8 cellular contexts compared by ENCODE assay signal in genomic region chr14:92122351-92122677, GRCh38. TPM values are rescaled to one million over a fixed set of nuclear protein-coding genes. Genes with fewer than 3 reads are reported as not detected.
DNase-seq lines count a peak whose midpoint lies in the region; ATAC-seq and TF ChIP-seq lines count a peak whose summit lies in the region.

No MANE protein-coding gene starts in this region.

- H4K20me1 ChIP-seq in OCI-LY7 (ENCODE audit: insufficient read depth, low read length), result no peaks in the 10 kb centered on the region

- H3K4me1 ChIP-seq in HAP-1 (peaks cover 15% of the 10 kb centered on the region), OCI-LY7 (ENCODE audit: insufficient read depth, low read length, poor library complexity, severe bottlenecking) (peaks cover 16% of the 10 kb centered on the region), colonic mucosa (no peaks in the 10 kb centered on the region), liver (ENCODE audit: control insufficient read depth in 4 of 4, insufficient read depth in 4 of 4, low read length in 3 of 4) (peaks cover 5 to 12% (median 6%) of the 10 kb centered on the region in 4 donors), suprapubic skin (peaks cover 41% of the 10 kb centered on the region)

- H3K79me2 ChIP-seq in OCI-LY7 (ENCODE audit: insufficient read depth, low read depth, low read length), result peaks cover 61% of the 10 kb centered on the region

- peak overlapping the region; percentile 71; the same call in 1 of the 2 replicates for H2AFZ ChIP-seq in OCI-LY7 (ENCODE audit: low read length)

- POLR2A ChIA-PET in OCI-LY7 (lab: Charles Lee), result interaction anchor here (0.7 to 5.4 kb wide), 9 partner anchors 9 to 1187 kb away, joined by 3 to 33 read pairs (median 5); partner anchors contain the start of gene ATXN3

- H3K27me3 ChIP-seq in HAP-1 (ENCODE audit: low read depth) (no peaks in the 10 kb centered on the region), colonic mucosa (no peaks in the 10 kb centered on the region), liver (ENCODE audit: control insufficient read depth in 4 of 4, insufficient read depth in 4 of 4, low read length in 3 of 4) (no peaks in the 10 kb centered on the region), suprapubic skin (no peaks in the 10 kb centered on the region)

- under 1% methylated on average over 22 of the region's 22 CpGs for WGBS in liver
- WGBS in suprapubic skin, result under 1% methylated on average over 22 of the region's 22 CpGs

- peaks cover 31% of the 10 kb centered on the region for H3K36me3 ChIP-seq in HAP-1 (replicated peaks)
- H3K36me3 ChIP-seq in OCI-LY7 (ENCODE audit: insufficient read depth, low read length), result peaks cover 68% of the 10 kb centered on the region
- H3K36me3 ChIP-seq in colonic mucosa, result no peaks in the 10 kb centered on the region
- peaks cover 1 to 4% (median 2%) of the 10 kb centered on the region in 4 donors for H3K36me3 ChIP-seq in liver (ENCODE audit: control insufficient read depth in 4 of 4, insufficient read depth in 3 of 4, low read depth in 1 of 4, low read length in 3 of 4)
- H3K36me3 ChIP-seq in suprapubic skin, result peaks cover 14% of the 10 kb centered on the region

- H3K9me2 ChIP-seq in OCI-LY7 (ENCODE audit: insufficient read depth, low read length), result no peaks in the 10 kb centered on the region

- TF ChIP-seq CTCF in OCI-LY7 (conservative IDR thresholded peaks at IDR 0.05; ENCODE audit: low read length) (no peak), colonic mucosa (IDR thresholded peaks at IDR 0.05) (no peak), liver (IDR thresholded peaks at IDR 0.05; ENCODE audit: low read depth, low read length, missing input control) (no peak), suprapubic skin (IDR thresholded peaks at IDR 0.05) (no peak)

- H3K9me3 ChIP-seq in HAP-1, result no peaks in the 10 kb centered on the region
- no peaks in the 10 kb centered on the region for H3K9me3 ChIP-seq in OCI-LY7 (ENCODE audit: low read length)
- no peaks in the 10 kb centered on the region for H3K9me3 ChIP-seq in colonic mucosa
- H3K9me3 ChIP-seq in liver (ENCODE audit: control insufficient read depth in 4 of 4, low read length in 3 of 4), result no peaks in the 10 kb centered on the region
- no peaks in the 10 kb centered on the region for H3K9me3 ChIP-seq in suprapubic skin

- no peak for TF ChIP-seq RAD21 in liver (IDR thresholded peaks at IDR 0.05)

- CTCF ChIA-PET in OCI-LY7 (lab: Charles Lee; ENCODE audit: unreplicated experiment), result interaction anchor here (0.8 to 1.8 kb wide), 2 partner anchors 16 to 32 kb away, joined by 3 to 7 read pairs; partner anchors contain the start of gene ATXN3

- peak overlapping the region; percentile 92 for H3K4me2 ChIP-seq in OCI-LY7 (ENCODE audit: low read length)

- no peak for TF ChIP-seq EP300 in suprapubic skin (IDR thresholded peaks at IDR 0.05)

- DNase-seq in NCI-H1417 (lab: John Stamatoyannopoulos, UW) (peak; percentile 38 to 86 (median 83)), NCI-H1417 treated with DMSO at 0.1 percent for 48 hours (lab: John Stamatoyannopoulos, UW) (no peak), HAP-1 (ENCODE audit: low spot score in 2 of 2) (peak; percentile 24 to 39), OCI-LY7 (ENCODE audit: low spot score) (peak; percentile 39), colonic mucosa (peak; percentile 32), suprapubic skin (ENCODE audit: low spot score in 2 of 2) (no peak)

- intact Hi-C loops in OCI-LY7 (cut with micrococcal nuclease; ENCODE audit: unreplicated experiment) (no loop called here), colonic mucosa (cut with DNase I) (loop anchor here (10.0 kb wide), 1 partner anchor 562 kb away; no protein-coding TSS in a partner anchor)

- peak overlapping the region; percentile 96 for H3K4me3 ChIP-seq in HAP-1
- H3K4me3 ChIP-seq in OCI-LY7 (ENCODE audit: low read depth, low read length, poor library complexity, severe bottlenecking), result peak overlapping the region; percentile 89
- H3K4me3 ChIP-seq in colonic mucosa, result peak overlapping the region; percentile 94
- peak overlapping the region; percentile 78 to 99 (median 95) for H3K4me3 ChIP-seq in liver (ENCODE audit: low read depth in 1 of 3, low read length in 3 of 3)
- peak overlapping the region; percentile 99 for H3K4me3 ChIP-seq in suprapubic skin

- no peak for TF ChIP-seq POLR2A in suprapubic skin (IDR thresholded peaks at IDR 0.05)

- in situ Hi-C loops in HAP-1 (cut with MboI; ENCODE audit: low sequenced_read_pairs), result no loop called here

- BruUV-seq in OCI-LY7 (replicated peaks; lab: Mats Ljungman, UMichigan), result no TSS peak

- H3K27ac ChIP-seq in OCI-LY7 (ENCODE audit: low read depth, low read length, poor library complexity, severe bottlenecking), result peak overlapping the region; percentile 61
- H3K27ac ChIP-seq in colonic mucosa, result peak overlapping the region; percentile 81
- peak overlapping the region; percentile 90 to 93 for H3K27ac ChIP-seq in liver (ENCODE audit: low read depth in 1 of 2, low read length in 2 of 2)
- H3K27ac ChIP-seq in suprapubic skin, result peak overlapping the region; percentile 97

- peak overlapping the region; percentile 95 to 96 for H3K9ac ChIP-seq in colonic mucosa (ENCODE audit: low read depth in 2 of 2, low read length in 2 of 2)
- peak overlapping the region; percentile 77 to 85 for H3K9ac ChIP-seq in liver (ENCODE audit: low read depth in 1 of 2, low read length in 2 of 2)

- ATAC-seq in GM18520 (IDR thresholded peaks at IDR 0.05; ENCODE audit: unreplicated experiment), result no peak

TF ChIP-seq in liver, 16 proteins besides CTCF, POLR2A, EP300 and RAD21:
- TF ChIP-seq JUND (IDR thresholded peaks at IDR 0.05) (no peak), TAF1 (conservative IDR thresholded peaks at IDR 0.05) (no peak), ZBTB33 (IDR thresholded peaks at IDR 0.05) (no peak), EGR1 (IDR thresholded peaks at IDR 0.05; ENCODE audit: low read depth in 2 of 2) (no peak), HNF4G (IDR thresholded peaks at IDR 0.05) (no peak), HNF4A (conservative IDR thresholded peaks at IDR 0.05) (no peak), FOXA1 (IDR thresholded peaks at IDR 0.05) (no peak), NR2F2 (IDR thresholded peaks at IDR 0.05) (no peak), FOXA2 (IDR thresholded peaks at IDR 0.05) (no peak)

RNA-seq across cellular contexts. Expression of gene CPSF2, which starts 0.5 kb away (rescaled TPM):
- total RNA-seq in OCI-LY7 (2014; rRNA removed; shearing (Covaris generic)), result 40.0 and 46.8 TPM in 2 replicates
- 85.1 and 91.9 TPM in 2 replicates for total RNA-seq in OCI-LY7 (2022)
- 10 to 100 TPM; 59.8 to 64.6 TPM for total RNA-seq in colonic mucosa
- total RNA-seq in liver, result 10 to 100 TPM; 18.4 to 19.4 TPM
- 1 to 10 TPM; 9.6 to 9.9 TPM for polyA plus RNA-seq in liver
- total RNA-seq in suprapubic skin, result 10 to 100 TPM; 13.0 to 39.6 (median 32.3) TPM

RNA-seq across cellular contexts. Expression of gene NDUFB1, which starts 0.8 kb away (rescaled TPM):
- total RNA-seq in OCI-LY7 (2014; rRNA removed; shearing (Covaris generic)), result 230 and 320 TPM in 2 replicates
- total RNA-seq in OCI-LY7 (2022) (122 and 129 TPM in 2 replicates), colonic mucosa (100 to 1,000 TPM; 167 to 185 TPM), liver (100 to 1,000 TPM; 136 to 197 TPM), suprapubic skin (100 to 1,000 TPM; 140 to 234 (median 201) TPM)
- 100 to 1,000 TPM; 283 to 436 TPM for polyA plus RNA-seq in liver

RNA-seq across cellular contexts. Expression of gene ATXN3, which starts 15.9 kb away (rescaled TPM):
- 21.3 and 40.1 TPM in 2 replicates for total RNA-seq in OCI-LY7 (2014; rRNA removed; shearing (Covaris generic))
- total RNA-seq in OCI-LY7 (2022) (24.6 and 31.7 TPM in 2 replicates), colonic mucosa (10 to 100 TPM; 20.6 to 21.8 TPM), liver (10 to 100 TPM; 12.9 to 17.7 TPM), suprapubic skin (10 to 100 TPM; 35.2 to 76.9 (median 39.1) TPM)
- polyA plus RNA-seq in liver, result 1 to 10 TPM; 3.6 to 5.3 TPM

Comparison
In these comparisons a context has a peak if more than half of its experiments do, and no peak if none do; other contexts are left out.
1. DNase-seq: peak in NCI-H1417 (3 of 3), HAP-1 (2 of 2), OCI-LY7 (single experiment) and colonic mucosa (single experiment); none in NCI-H1417 treated with DMSO at 0.1 percent for 48 hours (single experiment) and suprapubic skin (0 of 2).
2. Peak in every context shown above with its lines, with median percentiles within 50 percentile points of each other: H3K4me3 ChIP-seq and H3K27ac ChIP-seq.